11 cellular contexts compared by ENCODE assay signal in the genomic region with DNA sequence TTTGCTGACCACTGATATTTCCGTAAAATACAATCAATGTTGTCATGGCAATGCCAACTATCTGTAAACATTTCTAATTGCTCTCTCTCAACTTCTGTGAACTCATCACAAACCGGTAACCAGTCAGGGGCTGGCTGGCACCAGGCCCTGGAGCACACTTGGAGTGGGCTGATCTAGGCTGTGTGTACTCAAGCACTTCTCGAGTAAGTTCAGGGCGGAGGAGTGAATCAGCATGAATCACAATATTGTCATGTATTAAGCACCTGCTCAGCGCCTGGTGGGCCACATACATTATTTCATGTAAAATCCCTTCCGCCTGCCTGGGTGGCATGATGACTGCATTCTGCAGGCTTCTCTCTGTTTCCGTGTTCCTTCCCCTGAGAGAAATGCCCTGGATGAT.
DNase-seq lines count a peak whose midpoint lies in the region; ATAC-seq, FAIRE-seq and TF ChIP-seq lines count a peak whose summit lies in the region.
"Had no signal": no experiment of that assay in that cellular context is flagged by ENCODE, and none has a peak within 500 bp of the region (broad histone marks: within the 10 kb centered on the region; RNA-seq: fewer than 3 reads in every experiment).

No MANE protein-coding gene starts in this region.

- intact Hi-C loops in tibial artery (cut with DNase I; ENCODE audit: low total_unique reads), result no loop called here

- TF ChIP-seq CTCF in foreskin keratinocyte (conservative IDR thresholded peaks at IDR 0.05), result peak; percentile 20
- no peak for TF ChIP-seq CTCF in tibial artery (IDR thresholded peaks at IDR 0.05)

- ATAC-seq in foreskin keratinocyte, result peak; percentile 99
- ATAC-seq in HG03280 (IDR thresholded peaks at IDR 0.05; ENCODE audit: unreplicated experiment), result no peak

- peaks cover 11% of the 10 kb centered on the region for H3K4me1 ChIP-seq in foreskin keratinocyte
- peaks cover 0 to 39% (median 23%) of the 10 kb centered on the region in 4 donors for H3K4me1 ChIP-seq in tibial artery

- no peak overlapping the region for H3K4me3 ChIP-seq in tibial artery
- H3K4me3 ChIP-seq: skin epidermis had no signal

- FAIRE-seq in RCC 7860 (lab: Jason Lieb, UNC), result peak; percentile 96
- FAIRE-seq: GM19239 had no signal

- H3K36me3 ChIP-seq in tibial artery, result no peaks in the 10 kb centered on the region

- no peak overlapping the region for H3K27ac ChIP-seq in foreskin keratinocyte
- H3K27ac ChIP-seq in tibial artery, result peak overlapping the region in 1 of 2 donors; percentile 15
- H3K27ac ChIP-seq in substantia nigra (ENCODE audit: low read depth, low read length, poor library complexity, severe bottlenecking), result no peak overlapping the region
- H3K27ac ChIP-seq: 22Rv1, skin epidermis had no signal

- H3K9me3 ChIP-seq in tibial artery, result no peaks in the 10 kb centered on the region

- DNase-seq in DMS 273 (lab: John Stamatoyannopoulos, UW; ENCODE audit: unreplicated experiment) (peak; percentile 12), DMS 273 treated with DMSO at 0.1 percent for 48 hours (lab: John Stamatoyannopoulos, UW) (no peak), RCC 7860 (ENCODE audit: low spot score) (peak; percentile 98), foreskin keratinocyte (peak; percentile 94 to 98), tibial artery (peak; percentile 19 to 64), substantia nigra (lab: John Stamatoyannopoulos, UW) (no peak)
- no peak for DNase-seq in stimulated activated naive CD4-positive, alpha-beta T cell (lab: John Stamatoyannopoulos, UW)

- peaks cover 13% of the 10 kb centered on the region for H3K27me3 ChIP-seq in foreskin keratinocyte
- no peaks in the 10 kb centered on the region for H3K27me3 ChIP-seq in tibial artery

Comparison
In these comparisons a context has a peak if more than half of its experiments do, and no peak if none do; other contexts are left out.
1. DNase-seq: peak in DMS 273 (single experiment), RCC 7860 (single experiment), foreskin keratinocyte (2 of 2) and tibial artery (2 of 2); none in DMS 273 treated with DMSO at 0.1 percent for 48 hours (single experiment), substantia nigra (0 of 49) and stimulated activated naive CD4-positive, alpha-beta T cell (0 of 6).